In genomic region chr16:10076037-10076436, GRCh38 we compare ENCODE assay signal across 17 cellular contexts.
DNase-seq lines count a peak whose midpoint lies in the region; ATAC-seq and TF ChIP-seq lines count a peak whose summit lies in the region.
"Had no signal": no experiment of that assay in that cellular context is flagged by ENCODE, and none has a peak within 500 bp of the region (broad histone marks: within the 10 kb centered on the region; RNA-seq: fewer than 3 reads in every experiment).

No MANE protein-coding gene starts in this region.

- H3K23ac ChIP-seq in mesenchymal stem cell (ENCODE audit: low read length in 2 of 2), result no peak overlapping the region

- TF ChIP-seq CTCF in Panc1 (IDR thresholded peaks at IDR 0.05) (no peak), endodermal cell (conservative IDR thresholded peaks at IDR 0.05) (no peak)

- no peak overlapping the region for H2BK120ac ChIP-seq in mesenchymal stem cell (ENCODE audit: low read depth, low read length)

- H3K4me3 ChIP-seq in Panc1 (ENCODE audit: low read depth in 2 of 2, low read length in 2 of 2) (no peak overlapping the region), endodermal cell (ENCODE audit: low read length) (no peak overlapping the region), mesenchymal stem cell (ENCODE audit: insufficient read depth in 1 of 2, low read depth in 1 of 2, low read length in 2 of 2) (no peak overlapping the region)
- no peak overlapping the region for H3K4me3 ChIP-seq in naive thymus-derived CD4-positive, alpha-beta T cell (ENCODE audit: low read length)
- H3K4me3 ChIP-seq: HAP-1 had no signal

- peaks cover 42% of the 10 kb centered on the region for H3K4me1 Mint-ChIP-seq in endodermal cell
- no peaks in the 10 kb centered on the region for H3K4me1 Mint-ChIP-seq in activated CD8-positive, alpha-beta memory T cell treated with anti-CD3 and anti-CD28 coated beads, Interleukin-2, amount 10 ng/mL, durations not matched to agents 7 days and 5 days
- H3K4me1 Mint-ChIP-seq in naive thymus-derived CD4-positive, alpha-beta T cell, result peaks cover 0 to 1% (median 0%) of the 10 kb centered on the region in 7 donors
- H3K4me1 Mint-ChIP-seq: B cell had no signal

- H3K9me3 Mint-ChIP-seq in endodermal cell, result no peaks in the 10 kb centered on the region
- H3K9me3 Mint-ChIP-seq in activated CD8-positive, alpha-beta memory T cell treated with anti-CD3 and anti-CD28 coated beads, Interleukin-2, amount 10 ng/mL, durations not matched to agents 7 days and 5 days (ENCODE audit: low read depth), result no peaks in the 10 kb centered on the region
- peaks cover 0 to 8% (median 2%) of the 10 kb centered on the region in 11 donors for H3K9me3 Mint-ChIP-seq in naive thymus-derived CD4-positive, alpha-beta T cell

- POLR2A ChIA-PET in Panc1 (lab: Charles Lee), result no interaction called here
- POLR2A ChIA-PET in naive thymus-derived CD4-positive, alpha-beta T cell (lab: Charles Lee), result no interaction called here

- H3K27ac Mint-ChIP-seq in endodermal cell, result no peak overlapping the region
- H3K27ac Mint-ChIP-seq in activated CD8-positive, alpha-beta memory T cell treated with anti-CD3 and anti-CD28 coated beads, Interleukin-2, amount 10 ng/mL, durations not matched to agents 7 days and 5 days, result no peak overlapping the region
- no peak overlapping the region for H3K27ac Mint-ChIP-seq in naive thymus-derived CD4-positive, alpha-beta T cell
- H3K27ac Mint-ChIP-seq: B cell; CD4-positive, alpha-beta T cell had no signal

- BruUV-seq in Panc1 (replicated peaks; lab: Mats Ljungman, UMichigan), result no TSS peak

- in situ Hi-C loops in Panc1 (cut with HindIII; ENCODE audit: low pct_unique_long_range_greater_than_20kb, low sequenced_read_pairs), result no loop called here

- H3K4me2 ChIP-seq in mesenchymal stem cell (ENCODE audit: low read length, poor library complexity, severe bottlenecking), result no peak overlapping the region

- H3K27ac ChIP-seq in Panc1 (ENCODE audit: low read length) (peak overlapping the region; percentile 39), endodermal cell (ENCODE audit: low read depth, low read length) (no peak overlapping the region), mesenchymal stem cell (ENCODE audit: low read length, poor library complexity, severe bottlenecking) (no peak overlapping the region)
- no peak overlapping the region for H3K27ac ChIP-seq in naive thymus-derived CD4-positive, alpha-beta T cell (ENCODE audit: low read depth, low read length)

- H4K8ac ChIP-seq in mesenchymal stem cell (ENCODE audit: low read length), result no peak overlapping the region

- H3K79me1 ChIP-seq in mesenchymal stem cell (replicated peaks; ENCODE audit: low read length, poor library complexity, severe bottlenecking), result no peaks in the 10 kb centered on the region

- no peak overlapping the region for H2BK15ac ChIP-seq in mesenchymal stem cell (ENCODE audit: low read depth, poor library complexity, severe bottlenecking)

- H3K18ac ChIP-seq in mesenchymal stem cell (ENCODE audit: low read depth in 1 of 2, low read length in 2 of 2), result no peak overlapping the region

- no peak overlapping the region for H3K4me3 Mint-ChIP-seq in endodermal cell
- no peak overlapping the region for H3K4me3 Mint-ChIP-seq in activated CD8-positive, alpha-beta memory T cell treated with anti-CD3 and anti-CD28 coated beads, Interleukin-2, amount 10 ng/mL, durations not matched to agents 7 days and 5 days
- H3K4me3 Mint-ChIP-seq in naive thymus-derived CD4-positive, alpha-beta T cell, result no peak overlapping the region
- H3K4me3 Mint-ChIP-seq: B cell; CD4-positive, alpha-beta T cell had no signal

- no peaks in the 10 kb centered on the region for H3K9me3 ChIP-seq in Panc1 (ENCODE audit: control insufficient read depth, insufficient read depth, low read depth, low read length)
- H3K9me3 ChIP-seq in endodermal cell (ENCODE audit: control insufficient read depth, low read length), result peaks cover 8% of the 10 kb centered on the region
- no peaks in the 10 kb centered on the region for H3K9me3 ChIP-seq in mesenchymal stem cell (ENCODE audit: control insufficient read depth, low read length)
- no peaks in the 10 kb centered on the region for H3K9me3 ChIP-seq in naive thymus-derived CD4-positive, alpha-beta T cell (ENCODE audit: control insufficient read depth in 2 of 3, low read length in 3 of 3)
- H3K9me3 ChIP-seq: HAP-1 had no signal

- H3K27me3 ChIP-seq in Panc1 (ENCODE audit: control insufficient read depth, insufficient read depth, low read length) (no peaks in the 10 kb centered on the region), endodermal cell (ENCODE audit: control insufficient read depth, insufficient read depth, low read length, poor library complexity, severe bottlenecking) (peaks cover 30% of the 10 kb centered on the region), mesenchymal stem cell (ENCODE audit: control insufficient read depth in 1 of 2, insufficient read depth in 1 of 2, low read length in 2 of 2) (peaks cover 0 to 2% of the 10 kb centered on the region in 2 experiments)
- H3K27me3 ChIP-seq in naive thymus-derived CD4-positive, alpha-beta T cell (ENCODE audit: control insufficient read depth in 2 of 2, insufficient read depth in 2 of 2, low read length in 2 of 2), result no peaks in the 10 kb centered on the region

- peaks cover 40% of the 10 kb centered on the region for H3K27me3 Mint-ChIP-seq in endodermal cell (ENCODE audit: insufficient read depth)
- H3K27me3 Mint-ChIP-seq in activated CD8-positive, alpha-beta memory T cell treated with anti-CD3 and anti-CD28 coated beads, Interleukin-2, amount 10 ng/mL, durations not matched to agents 7 days and 5 days, result no peaks in the 10 kb centered on the region
- peaks cover 0 to 9% (median 3%) of the 10 kb centered on the region in 5 donors for H3K27me3 Mint-ChIP-seq in naive thymus-derived CD4-positive, alpha-beta T cell

- H4K91ac ChIP-seq in mesenchymal stem cell (ENCODE audit: low read length), result peak overlapping the region; percentile 20

- H2BK5ac ChIP-seq in mesenchymal stem cell (ENCODE audit: low read depth, low read length, poor library complexity, severe bottlenecking), result no peak overlapping the region

- no peak overlapping the region for H2AFZ ChIP-seq in mesenchymal stem cell (ENCODE audit: low read depth, low read length)

- H2AK5ac ChIP-seq in mesenchymal stem cell (ENCODE audit: low read length, severe bottlenecking), result no peak overlapping the region

- H3K4ac ChIP-seq in mesenchymal stem cell (ENCODE audit: low read depth in 1 of 2, low read length in 2 of 2), result no peak overlapping the region

- intact Hi-C loops in Panc1 (cut with micrococcal nuclease; ENCODE audit: unreplicated experiment), result no loop called here
- intact Hi-C loops in naive thymus-derived CD4-positive, alpha-beta T cell (cut with micrococcal nuclease), result no loop called here

- no peak for DNase-seq in Panc1 (ENCODE audit: low read depth, low spot score)
- DNase-seq in endodermal cell, result peak; percentile 73
- no peak for DNase-seq in mesenchymal stem cell
- no peak for DNase-seq in activated CD8-positive, alpha-beta memory T cell treated with anti-CD3 and anti-CD28 coated beads, Interleukin-2, amount 10 ng/mL, durations not matched to agents 7 days and 5 days
- DNase-seq in HPDE6-E6E7 (ENCODE audit: extremely low spot score), result no peak
- no peak for DNase-seq in naive thymus-derived CD4-positive, alpha-beta T cell
- DNase-seq in DMS53 treated with DMSO at 0.1 percent for 48 hours (lab: John Stamatoyannopoulos, UW; ENCODE audit: unreplicated experiment), result no peak
- DNase-seq: C1 segment of cervical spinal cord; Calu3; CD4-positive, alpha-beta T cell; DMS 273 treated with DMSO at 0.1 percent for 48 hours; DMS79 treated with DMSO at 0.1 percent for 48 hours; EL; GOT3; IMR-90 had no signal

- H2BK12ac ChIP-seq in mesenchymal stem cell (ENCODE audit: low read length in 2 of 2), result no peak overlapping the region

- no peak for ATAC-seq in Panc1
- ATAC-seq in activated CD8-positive, alpha-beta memory T cell treated with anti-CD3 and anti-CD28 coated beads, Interleukin-2, amount 10 ng/mL, durations not matched to agents 7 days and 5 days, result no peak
- ATAC-seq in naive thymus-derived CD4-positive, alpha-beta T cell, result no peak

- H3K36me3 ChIP-seq in Panc1 (ENCODE audit: control insufficient read depth, insufficient read depth, low read length) (no peaks in the 10 kb centered on the region), endodermal cell (ENCODE audit: control insufficient read depth, insufficient read depth, low read length) (no peaks in the 10 kb centered on the region), mesenchymal stem cell (ENCODE audit: control insufficient read depth in 1 of 2, insufficient read depth in 2 of 2, low read depth in 1 of 2, low read length in 2 of 2) (no peaks in the 10 kb centered on the region)
- no peaks in the 10 kb centered on the region for H3K36me3 ChIP-seq in naive thymus-derived CD4-positive, alpha-beta T cell (ENCODE audit: control insufficient read depth in 2 of 3, insufficient read depth in 3 of 3, low read length in 3 of 3)
- H3K36me3 ChIP-seq: HAP-1 had no signal

- no peaks in the 10 kb centered on the region for H3K36me3 Mint-ChIP-seq in endodermal cell (ENCODE audit: low read depth)
- H3K36me3 Mint-ChIP-seq in activated CD8-positive, alpha-beta memory T cell treated with anti-CD3 and anti-CD28 coated beads, Interleukin-2, amount 10 ng/mL, durations not matched to agents 7 days and 5 days, result no peaks in the 10 kb centered on the region
- no peaks in the 10 kb centered on the region for H3K36me3 Mint-ChIP-seq in naive thymus-derived CD4-positive, alpha-beta T cell

- WGBS in endodermal cell (ENCODE audit: insufficient coverage in 1 of 2, insufficient read length in 1 of 2), 2 experiments, result 77 to 95% methylated on average over 3 to 5 of the region's 5 CpGs
- WGBS in mesenchymal stem cell, result 83% methylated on average over 5 of the region's 5 CpGs

- H3K14ac ChIP-seq in mesenchymal stem cell (ENCODE audit: low read length in 2 of 2), result no peak overlapping the region

- CTCF ChIA-PET in Panc1 (lab: Charles Lee), result no interaction called here
- CTCF ChIA-PET in activated CD8-positive, alpha-beta memory T cell treated with anti-CD3 and anti-CD28 coated beads, Interleukin-2, amount 10 ng/mL, durations not matched to agents 7 days and 5 days (lab: Charles Lee), result no interaction called here
- CTCF ChIA-PET in naive thymus-derived CD4-positive, alpha-beta T cell (lab: Charles Lee), result no interaction called here

- H3K9ac ChIP-seq in endodermal cell (ENCODE audit: extremely low read depth, low read length, poor library complexity, severe bottlenecking) (no peak overlapping the region), mesenchymal stem cell (ENCODE audit: low read length) (no peak overlapping the region)

- H3K4me1 ChIP-seq in Panc1 (ENCODE audit: control insufficient read depth, insufficient read depth, low read length) (peaks cover 30% of the 10 kb centered on the region), endodermal cell (ENCODE audit: control insufficient read depth, insufficient read depth, low read length) (peaks cover 5% of the 10 kb centered on the region), mesenchymal stem cell (ENCODE audit: control insufficient read depth, insufficient read depth, low read depth, low read length) (no peaks in the 10 kb centered on the region)
- no peaks in the 10 kb centered on the region for H3K4me1 ChIP-seq in naive thymus-derived CD4-positive, alpha-beta T cell (ENCODE audit: control insufficient read depth in 2 of 2, insufficient read depth in 2 of 2, low read length in 2 of 2)
- H3K4me1 ChIP-seq: HAP-1 had no signal
